Comparison of ENCODE assay signal across 1 cellular context in genomic region chr2:201707142-201707541, GRCh38.
TF ChIP-seq lines count a peak whose summit lies in the region.

No MANE protein-coding gene starts in this region.

TF ChIP-seq in SK-N-SH treated with all-trans-retinoic acid at 6 μM for 48 hours, 23 proteins besides CTCF, POLR2A, EP300 and RAD21 (continued from another document):
- TF ChIP-seq CSRNP3 (CRISPR knock-in tag; IDR thresholded peaks at IDR 0.05) (no peak), TOX (CRISPR knock-in tag; IDR thresholded peaks at IDR 0.05; ENCODE audit: borderline replicate concordance) (no peak), GLIS3 (CRISPR knock-in tag; IDR thresholded peaks at IDR 0.05) (no peak)
